1 cellular context compared by ENCODE assay signal in genomic region chr11:73189315-73189714, GRCh38.
A peak's percentile ranks its signal among the peaks of the same experiment; 100 is the strongest.
TF ChIP-seq lines count a peak whose summit lies in the region.

No MANE protein-coding gene starts in this region.

TF ChIP-seq in K562, 482 proteins besides CTCF, POLR2A, EP300 and RAD21:
- TF ChIP-seq KLF1 (tag; IDR thresholded peaks at IDR 0.05): no peak
- no peak for TF ChIP-seq GATAD2A (IDR thresholded peaks at IDR 0.05)
- peak; percentile 80 for TF ChIP-seq SPI1 (IDR thresholded peaks at IDR 0.05; ENCODE audit: borderline replicate concordance, low read depth, low read length)
